Comparison of ENCODE assay signal across 11 cellular contexts in the genomic region with DNA sequence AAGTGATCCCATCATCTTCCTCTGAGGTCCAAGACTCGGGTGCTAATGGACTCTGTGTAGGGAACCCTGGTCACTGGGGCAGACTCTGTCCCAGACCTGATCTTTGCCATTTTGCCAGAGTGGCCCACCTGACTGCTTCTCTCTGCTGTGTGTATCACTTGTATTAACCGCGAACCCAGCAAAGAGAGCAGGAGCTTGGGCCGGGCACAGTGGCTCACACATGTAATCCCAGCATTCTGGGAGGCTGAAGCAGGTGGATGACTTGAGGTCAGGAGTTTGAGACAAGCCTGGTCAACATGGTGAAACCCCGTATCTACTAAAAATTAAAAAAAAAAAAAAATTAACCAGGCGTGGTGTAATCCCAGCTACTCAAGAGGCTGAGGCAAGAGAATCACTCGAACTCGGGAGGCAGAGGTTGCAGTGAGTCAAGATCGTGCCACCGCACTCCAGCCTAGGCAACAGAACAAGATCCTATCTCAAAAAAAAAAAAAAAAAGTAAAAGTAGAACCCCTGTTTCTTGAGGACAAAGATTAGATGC. TPM values are rescaled to one million over a fixed set of nuclear protein-coding genes. Genes with fewer than 3 reads are reported as not detected.
DNase-seq lines count a peak whose midpoint lies in the region; ATAC-seq and TF ChIP-seq lines count a peak whose summit lies in the region.
"Had no signal": no experiment of that assay in that cellular context is flagged by ENCODE, and none has a peak within 500 bp of the region (broad histone marks: within the 10 kb centered on the region; RNA-seq: fewer than 3 reads in every experiment).

No MANE protein-coding gene starts in this region.

- in situ Hi-C loops in GM13977 (cut with MboI; ENCODE audit: low pct_unique_long_range_greater_than_20kb, low sequenced_read_pairs, unreplicated experiment), result no loop called here

- TF ChIP-seq CTCF in CD8-positive, alpha-beta T cell (IDR thresholded peaks at IDR 0.05), result no peak
- TF ChIP-seq CTCF in HFFc6 (IDR thresholded peaks at IDR 0.05) (no peak), GM13977 (IDR thresholded peaks at IDR 0.05; ENCODE audit: extremely low read depth, insufficient read depth, missing control alignments) (no peak)

- peak overlapping the region; percentile 74 for H3K27ac Mint-ChIP-seq in CD8-positive, alpha-beta T cell
- H3K27ac Mint-ChIP-seq in HFFc6 (peak overlapping the region; percentile 73), memory B cell (peak overlapping the region; percentile 96)
- peak overlapping the region; percentile 71 for H3K27ac Mint-ChIP-seq in activated CD4-positive, alpha-beta memory T cell treated with anti-CD3 and anti-CD28 coated beads, Interleukin-2, amount 10 ng/mL, durations not matched to agents 7 days and 5 days
- H3K27ac Mint-ChIP-seq: mesothelial cell of epicardium had no signal

- H3K27me3 Mint-ChIP-seq in CD8-positive, alpha-beta T cell (ENCODE audit: low read depth), result no peaks in the 10 kb centered on the region
- H3K27me3 Mint-ChIP-seq in HFFc6 (ENCODE audit: insufficient read depth) (peaks cover 2% of the 10 kb centered on the region; the same call in 1 of the 2 replicates), memory B cell (no peaks in the 10 kb centered on the region)
- no peaks in the 10 kb centered on the region for H3K27me3 Mint-ChIP-seq in activated CD4-positive, alpha-beta memory T cell treated with anti-CD3 and anti-CD28 coated beads, Interleukin-2, amount 10 ng/mL, durations not matched to agents 7 days and 5 days

- CTCF ChIA-PET in CD8-positive, alpha-beta T cell (lab: Charles Lee), result interaction anchor here (0.9 to 6.2 kb wide), 7 partner anchors 17 to 69 kb away, joined by 3 to 63 read pairs (median 3); no protein-coding TSS in a partner anchor
- CTCF ChIA-PET in activated CD4-positive, alpha-beta memory T cell treated with anti-CD3 and anti-CD28 coated beads, Interleukin-2, amount 10 ng/mL, durations not matched to agents 7 days and 5 days (lab: Charles Lee), result interaction anchor here (1.5 to 7.6 kb wide), 2 partner anchors 17 to 37 kb away, joined by 4 to 61 read pairs; no protein-coding TSS in a partner anchor

- no peak overlapping the region for H3K27ac ChIP-seq in CD8-positive, alpha-beta T cell (ENCODE audit: low read depth, low read length)

- POLR2A ChIA-PET in CD8-positive, alpha-beta T cell (lab: Charles Lee), result interaction anchor here (0.7 to 1.6 kb wide), 4 partner anchors 16 to 1029 kb away, joined by 3 to 6 read pairs (median 4); partner anchors contain the start of gene ARID3B
- POLR2A ChIA-PET in activated CD4-positive, alpha-beta memory T cell treated with anti-CD3 and anti-CD28 coated beads, Interleukin-2, amount 10 ng/mL, durations not matched to agents 7 days and 5 days (lab: Charles Lee), result interaction anchor here (1.0 to 4.0 kb wide), 5 partner anchors 16 to 141 kb away, joined by 3 to 23 read pairs (median 5); partner anchors contain the start of genes ARID3B and UBL7

- peak overlapping the region; percentile 24 for H3K4me3 ChIP-seq in CD8-positive, alpha-beta T cell (ENCODE audit: low read depth, low read length)

- ATAC-seq in CD8-positive, alpha-beta T cell, result peak; percentile 20
- ATAC-seq in memory B cell (ENCODE audit: low read depth), result no peak
- ATAC-seq in GM19328 (IDR thresholded peaks at IDR 0.05; ENCODE audit: unreplicated experiment), result no peak
- ATAC-seq: sciatic nerve had no signal

- intact Hi-C loops in CD8-positive, alpha-beta T cell (cut with DNase I, micrococcal nuclease), result loop anchor here (2.0 to 5.0 kb wide), 3 partner anchors 18 to 37 kb away; partner anchors contain the start of gene SEMA7A (in 1 of the 2)

- H3K36me3 ChIP-seq in CD8-positive, alpha-beta T cell (ENCODE audit: insufficient read depth, low read length), result no peaks in the 10 kb centered on the region

- DNase-seq in CD8-positive, alpha-beta T cell, result peak in 1 of 7 experiments; percentile 49
- DNase-seq in HFFc6, result no peak
- DNase-seq in activated CD4-positive, alpha-beta memory T cell treated with anti-CD3 and anti-CD28 coated beads, Interleukin-2, amount 10 ng/mL, durations not matched to agents 7 days and 5 days, result peak; percentile 56
- no peak for DNase-seq in memory B cell (ENCODE audit: low spot score in 2 of 2)
- DNase-seq in NCI-H1417 treated with DMSO at 0.1 percent for 48 hours (lab: John Stamatoyannopoulos, UW), result no peak
- no peak for DNase-seq in GM13977 (ENCODE audit: low spot score)
- DNase-seq in NCI-H2227 treated with DMSO at 0.1 percent for 48 hours (lab: John Stamatoyannopoulos, UW), result no peak
- DNase-seq: SK-N-SH had no signal

- no peaks in the 10 kb centered on the region for H3K36me3 Mint-ChIP-seq in CD8-positive, alpha-beta T cell
- peaks cover 6% of the 10 kb centered on the region for H3K36me3 Mint-ChIP-seq in HFFc6 (ENCODE audit: low read depth)
- H3K36me3 Mint-ChIP-seq in activated CD4-positive, alpha-beta memory T cell treated with anti-CD3 and anti-CD28 coated beads, Interleukin-2, amount 10 ng/mL, durations not matched to agents 7 days and 5 days (ENCODE audit: low read depth), result no peaks in the 10 kb centered on the region
- no peaks in the 10 kb centered on the region for H3K36me3 Mint-ChIP-seq in memory B cell
- H3K36me3 Mint-ChIP-seq: mesothelial cell of epicardium had no signal

- peaks cover 75% of the 10 kb centered on the region for H3K4me1 Mint-ChIP-seq in CD8-positive, alpha-beta T cell (ENCODE audit: low read depth)
- peaks cover 94% of the 10 kb centered on the region for H3K4me1 Mint-ChIP-seq in HFFc6 (ENCODE audit: low read depth)
- peaks cover 78% of the 10 kb centered on the region for H3K4me1 Mint-ChIP-seq in activated CD4-positive, alpha-beta memory T cell treated with anti-CD3 and anti-CD28 coated beads, Interleukin-2, amount 10 ng/mL, durations not matched to agents 7 days and 5 days
- H3K4me1 Mint-ChIP-seq in memory B cell, result peaks cover 79% of the 10 kb centered on the region

- H3K9me3 ChIP-seq in CD8-positive, alpha-beta T cell (ENCODE audit: low read length), result no peaks in the 10 kb centered on the region
- H3K9me3 ChIP-seq: SK-N-SH had no signal

- H3K9me3 Mint-ChIP-seq in CD8-positive, alpha-beta T cell, result no peaks in the 10 kb centered on the region
- H3K9me3 Mint-ChIP-seq in HFFc6 (no peaks in the 10 kb centered on the region), memory B cell (no peaks in the 10 kb centered on the region)
- H3K9me3 Mint-ChIP-seq in activated CD4-positive, alpha-beta memory T cell treated with anti-CD3 and anti-CD28 coated beads, Interleukin-2, amount 10 ng/mL, durations not matched to agents 7 days and 5 days, result no peaks in the 10 kb centered on the region
- H3K9me3 Mint-ChIP-seq: mesothelial cell of epicardium had no signal

- no peaks in the 10 kb centered on the region for H3K27me3 ChIP-seq in CD8-positive, alpha-beta T cell (ENCODE audit: insufficient read depth, low read length)

- H3K4me1 ChIP-seq in CD8-positive, alpha-beta T cell (ENCODE audit: insufficient read depth, low read length), result peaks cover 82% of the 10 kb centered on the region

- H3K4me3 Mint-ChIP-seq in CD8-positive, alpha-beta T cell, result peak overlapping the region; percentile 47
- H3K4me3 Mint-ChIP-seq in HFFc6 (peak overlapping the region; percentile 51; the same call in 1 of the 2 replicates), memory B cell (no peak overlapping the region)
- H3K4me3 Mint-ChIP-seq in activated CD4-positive, alpha-beta memory T cell treated with anti-CD3 and anti-CD28 coated beads, Interleukin-2, amount 10 ng/mL, durations not matched to agents 7 days and 5 days, result no peak overlapping the region
- H3K4me3 Mint-ChIP-seq: mesothelial cell of epicardium had no signal

RNA-seq across cellular contexts. Expression of gene CYP11A1, which starts 32.9 kb away (rescaled TPM):
- not detected for total RNA-seq in CD8-positive, alpha-beta T cell
- under 1 TPM in 4 of 6 experiments, not detected in 2; 0.12 to 0.17 (median 0.14) TPM for total RNA-seq in HFFc6 (2021; fragmentation: NEBNext Ultra II Directional; extraction: Animal tissue kit (Norgen Biotek cat#: 25700))
- not detected for total RNA-seq in activated CD4-positive, alpha-beta memory T cell treated with anti-CD3 and anti-CD28 coated beads, Interleukin-2, amount 10 ng/mL, durations not matched to agents 7 days and 5 days

RNA-seq across cellular contexts. Expression of gene SEMA7A, which starts 33.4 kb away (rescaled TPM):
- total RNA-seq in CD8-positive, alpha-beta T cell, result 1 to 10 TPM; 8.8 to 9.4 TPM
- total RNA-seq in HFFc6 (2021; fragmentation: NEBNext Ultra II Directional; extraction: Animal tissue kit (Norgen Biotek cat#: 25700)), result 100 to 1,000 TPM; 115 to 196 (median 129) TPM
- 1 to 10 TPM; 3.8 to 4.3 TPM for total RNA-seq in activated CD4-positive, alpha-beta memory T cell treated with anti-CD3 and anti-CD28 coated beads, Interleukin-2, amount 10 ng/mL, durations not matched to agents 7 days and 5 days

Comparison
In these comparisons a context has a peak if more than half of its experiments do, and no peak if none do; other contexts are left out.
1. H3K4me3 Mint-ChIP-seq: peak in CD8-positive, alpha-beta T cell (single experiment) and HFFc6 (single experiment); none in activated CD4-positive, alpha-beta memory T cell treated with anti-CD3 and anti-CD28 coated beads, Interleukin-2, amount 10 ng/mL, durations not matched to agents 7 days and 5 days (single experiment) and memory B cell (single experiment).
2. RNA of gene SEMA7A, which starts 33.4 kb away (total RNA-seq): 115 to 196 TPM in HFFc6; 8.8 to 9.4 TPM in CD8-positive, alpha-beta T cell and 3.8 to 4.3 TPM in activated CD4-positive, alpha-beta memory T cell treated with anti-CD3 and anti-CD28 coated beads, Interleukin-2, amount 10 ng/mL, durations not matched to agents 7 days and 5 days; every median in the first group is over 10 times any median in the second.
3. Peak in every context shown above with its lines, with median percentiles within 50 percentile points of each other: H3K27ac Mint-ChIP-seq.